ENCODE assay signal across 8 cellular contexts in the genomic region with DNA sequence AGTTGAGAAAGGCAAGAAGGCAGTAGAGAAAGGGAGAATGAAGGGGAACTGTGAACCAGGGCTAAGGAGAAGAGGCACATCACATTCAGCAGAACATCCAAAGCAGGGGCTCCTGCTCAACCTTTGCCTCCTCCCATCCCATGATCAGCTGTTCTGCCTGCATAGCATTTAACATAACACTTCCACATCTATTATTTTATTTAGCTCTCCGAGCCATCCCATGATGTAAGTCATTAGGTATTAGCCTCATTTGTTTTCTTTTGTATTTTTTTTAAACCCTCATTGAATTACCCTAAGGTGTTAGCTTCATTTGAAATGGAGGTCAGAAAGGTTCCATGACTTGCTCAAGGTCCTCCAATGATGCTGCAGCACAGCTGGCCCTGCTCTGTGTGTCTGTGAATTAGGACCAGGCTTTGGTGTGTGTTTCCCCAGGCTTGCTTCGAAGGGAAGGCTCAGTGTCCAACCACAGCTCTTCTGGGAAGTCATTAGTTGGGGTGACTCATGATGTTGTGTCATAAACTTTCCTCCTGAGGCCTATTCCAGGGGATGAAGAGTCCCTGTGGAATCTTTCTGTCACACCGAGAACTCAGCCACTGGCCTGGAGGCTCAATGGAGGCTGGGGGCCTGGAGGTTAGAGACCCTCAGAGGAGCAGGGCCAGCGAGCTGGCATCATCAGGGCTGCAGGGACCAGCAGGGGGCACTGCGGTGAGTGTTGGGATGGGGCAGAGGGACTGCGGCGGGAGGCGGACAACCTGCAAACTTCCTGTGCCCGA. TPM values are rescaled to one million over a fixed set of nuclear protein-coding genes. Genes with fewer than 3 reads are reported as not detected.
DNase-seq lines count a peak whose midpoint lies in the region; ATAC-seq, FAIRE-seq and TF ChIP-seq lines count a peak whose summit lies in the region.

No MANE protein-coding gene starts in this region.

- no peaks in the 10 kb centered on the region for H3K36me3 ChIP-seq in keratinocyte (ENCODE audit: control insufficient read depth in 2 of 2, extremely low read depth in 1 of 2, insufficient read depth in 2 of 2, low read length in 2 of 2)

- no peak overlapping the region for H3K27ac ChIP-seq in H9 (ENCODE audit: insufficient read length, low read depth, low read length)
- H3K27ac ChIP-seq in keratinocyte (ENCODE audit: control insufficient read depth, insufficient read depth, low read length), result peak overlapping the region; percentile 27

- H3K4me3 ChIP-seq in AG09309 (ENCODE audit: control insufficient read depth, low read depth, low read length) (no peak overlapping the region), keratinocyte (ENCODE audit: control insufficient read depth in 2 of 3, extremely low read depth in 1 of 3, insufficient read depth in 2 of 3, low read depth in 1 of 3, low read length in 3 of 3) (no peak overlapping the region)

- no peak overlapping the region for H4K5ac ChIP-seq in H9 (ENCODE audit: insufficient read length, low read depth, low read length)

- no peaks in the 10 kb centered on the region for H3K23me2 ChIP-seq in H9 (ENCODE audit: insufficient read length, low read depth, low read length, poor library complexity, severe bottlenecking)

- no peak overlapping the region for H2BK20ac ChIP-seq in H9 (ENCODE audit: low read depth, low read length, poor library complexity, severe bottlenecking)

- no peak overlapping the region for H2AFZ ChIP-seq in H9 (ENCODE audit: low read length)
- H2AFZ ChIP-seq in keratinocyte (ENCODE audit: control insufficient read depth, low read length), result peak overlapping the region; percentile 26

- no peak overlapping the region for H3K4me3 Mint-ChIP-seq in H9
- peak overlapping the region in 1 of 2 donors; percentile 11 for H3K4me3 Mint-ChIP-seq in activated T-cell treated with anti-CD3 and anti-CD28 coated beads, Interleukin-2, amount 50 U/mL, for 72 hours

- H2BK12ac ChIP-seq in H9 (ENCODE audit: insufficient read length, low read depth, low read length), result no peak overlapping the region

- peak; percentile 40 to 52 for ATAC-seq in activated T-cell treated with anti-CD3 and anti-CD28 coated beads, Interleukin-2, amount 50 U/mL, for 72 hours (replicated peaks in 1 of 2)
- no peak for ATAC-seq in HG03045 (IDR thresholded peaks at IDR 0.05; ENCODE audit: unreplicated experiment)
- no peak for ATAC-seq in HG03097 (IDR thresholded peaks at IDR 0.05; ENCODE audit: low FRiP score, unreplicated experiment)
- ATAC-seq in GM19452 (IDR thresholded peaks at IDR 0.05; ENCODE audit: unreplicated experiment), result no peak

- H2BK5ac ChIP-seq in H9 (ENCODE audit: insufficient read length, low read length), result no peak overlapping the region

- H2BK120ac ChIP-seq in H9 (ENCODE audit: low read depth, low read length, poor library complexity, severe bottlenecking), result no peak overlapping the region

- H3K27me3 Mint-ChIP-seq in H9 (ENCODE audit: low read depth), result peaks cover 14% of the 10 kb centered on the region
- H3K27me3 Mint-ChIP-seq in activated T-cell treated with anti-CD3 and anti-CD28 coated beads, Interleukin-2, amount 50 U/mL, for 72 hours (ENCODE audit: low read depth), result peaks cover 26% of the 10 kb centered on the region

- H3K9ac ChIP-seq in H9 (ENCODE audit: extremely low read depth, insufficient read length, low read length) (no peak overlapping the region), keratinocyte (ENCODE audit: control insufficient read depth, extremely low read depth, insufficient read depth, low read length) (no peak overlapping the region)

- H3K79me2 ChIP-seq in H9 (ENCODE audit: insufficient read depth, low read length) (no peaks in the 10 kb centered on the region), keratinocyte (ENCODE audit: control insufficient read depth, insufficient read depth, low read length) (no peaks in the 10 kb centered on the region)

- H3K18ac ChIP-seq in H9 (ENCODE audit: insufficient read length, low read depth, low read length), result no peak overlapping the region

- H3T11ph ChIP-seq in H9 (ENCODE audit: low read length), result no peak overlapping the region

- H2AK5ac ChIP-seq in H9 (ENCODE audit: insufficient read length, low read length), result no peak overlapping the region

- no peaks in the 10 kb centered on the region for H3K79me1 ChIP-seq in H9 (ENCODE audit: insufficient read depth, low read depth, low read length, poor library complexity, severe bottlenecking)

- H3K36me3 Mint-ChIP-seq in H9 (ENCODE audit: insufficient read depth in 1 of 3, low read depth in 3 of 3), result no peaks in the 10 kb centered on the region
- no peaks in the 10 kb centered on the region for H3K36me3 Mint-ChIP-seq in activated T-cell treated with anti-CD3 and anti-CD28 coated beads, Interleukin-2, amount 50 U/mL, for 72 hours (ENCODE audit: insufficient read depth in 2 of 2)

- peaks cover 2 to 9% of the 10 kb centered on the region in 2 experiments for H3K4me1 Mint-ChIP-seq in H9
- H3K4me1 Mint-ChIP-seq in activated T-cell treated with anti-CD3 and anti-CD28 coated beads, Interleukin-2, amount 50 U/mL, for 72 hours (ENCODE audit: low read depth), result peaks cover 28% of the 10 kb centered on the region

- H3K4ac ChIP-seq in H9 (ENCODE audit: low read depth, low read length), result no peak overlapping the region

- H3K27me3 ChIP-seq in H9 (ENCODE audit: insufficient read depth, low read length), result no peaks in the 10 kb centered on the region
- no peaks in the 10 kb centered on the region for H3K27me3 ChIP-seq in keratinocyte (ENCODE audit: control insufficient read depth, extremely low read depth, insufficient read depth, low read length)

- no peaks in the 10 kb centered on the region for H4K20me1 ChIP-seq in H9 (ENCODE audit: control insufficient read depth, insufficient read depth, insufficient read length)
- no peaks in the 10 kb centered on the region for H4K20me1 ChIP-seq in keratinocyte (ENCODE audit: control insufficient read depth, extremely low read depth, insufficient read depth, low read length)

- H2BK15ac ChIP-seq in H9 (ENCODE audit: low read depth, low read length), result no peak overlapping the region

- H3K14ac ChIP-seq in H9 (ENCODE audit: insufficient read depth, low read length), result no peak overlapping the region

- DNase-seq in AG09309 (ENCODE audit: low read depth) (peak; percentile 89), H9 (peak; percentile 73), keratinocyte (ENCODE audit: low read depth, low spot score) (peak; percentile 89), NCI-H2029 treated with DMSO at 0.1 percent for 48 hours (lab: John Stamatoyannopoulos, UW) (no peak)
- DNase-seq in activated T-cell treated with anti-CD3 and anti-CD28 coated beads, Interleukin-2, amount 50 U/mL, for 72 hours, result no peak

- H3K9me3 ChIP-seq in H9 (ENCODE audit: control insufficient read depth, low read depth, low read length) (no peaks in the 10 kb centered on the region), keratinocyte (ENCODE audit: control insufficient read depth, low read depth, low read length) (no peaks in the 10 kb centered on the region)

- H3K4me2 ChIP-seq in H9 (ENCODE audit: insufficient read depth, insufficient read length, low read length) (no peak overlapping the region), keratinocyte (ENCODE audit: control insufficient read depth, extremely low read depth, insufficient read depth, low read depth, low read length) (peak overlapping the region; percentile 57)

- H3K27ac Mint-ChIP-seq in H9, result no peak overlapping the region
- H3K27ac Mint-ChIP-seq in activated T-cell treated with anti-CD3 and anti-CD28 coated beads, Interleukin-2, amount 50 U/mL, for 72 hours, result peak overlapping the region; percentile 41

- H3K4me1 ChIP-seq in H9 (ENCODE audit: insufficient read depth, low read length) (0 out of 2 replicates have a peak, but pooled peaks cover 3% of the 10 kb centered on the region), keratinocyte (ENCODE audit: control insufficient read depth, extremely low read depth, insufficient read depth, low read length) (peaks cover 22% of the 10 kb centered on the region)

- no peak overlapping the region for H4K8ac ChIP-seq in H9 (replicated peaks; ENCODE audit: insufficient read length, low read depth, low read length)

- no peaks in the 10 kb centered on the region; a peak in 1 of 5 replicates for H3K9me3 Mint-ChIP-seq in H9
- no peaks in the 10 kb centered on the region for H3K9me3 Mint-ChIP-seq in activated T-cell treated with anti-CD3 and anti-CD28 coated beads, Interleukin-2, amount 50 U/mL, for 72 hours

- H3K9me1 ChIP-seq in keratinocyte (ENCODE audit: control insufficient read depth, extremely low read depth, insufficient read depth, low read length), result peaks cover 2% of the 10 kb centered on the region

- FAIRE-seq in keratinocyte (lab: Jason Lieb, UNC), result peak; percentile 93

- H4K91ac ChIP-seq in H9 (ENCODE audit: insufficient read length, low read depth, low read length), result no peak overlapping the region

- no peak overlapping the region for H3K23ac ChIP-seq in H9 (ENCODE audit: insufficient read length, low read depth, low read length)

- H3K56ac ChIP-seq in H9 (ENCODE audit: insufficient read length, low read depth, low read length), result no peak overlapping the region

- no CpG with 5 or more reads among the region's 9 CpGs for WGBS in H9 (ENCODE audit: extremely low coverage, insufficient read length, low lambda C conversion rate)

- TF ChIP-seq CTCF in AG09309 (IDR thresholded peaks at IDR 0.05; ENCODE audit: control insufficient read depth, insufficient read depth, low read depth, low read length, missing control alignments) (peak; percentile 11), H9 (conservative IDR thresholded peaks at IDR 0.05) (peak; percentile 75), keratinocyte (optimal IDR thresholded peaks at IDR 0.05 in 1 of 3, IDR thresholded peaks at IDR 0.05 in 1 of 3, conservative IDR thresholded peaks at IDR 0.05 in 1 of 3; ENCODE audit: extremely low read depth in 1 of 3, insufficient read depth in 2 of 3, low read length in 3 of 3) (peak in 1 of 3 experiments; percentile 6)

- dilution Hi-C loops in keratinocyte (cut with MboI; ENCODE audit: extremely low pct_ligation_motif_present, low sequenced_read_pairs), result no loop called here

RNA-seq across cellular contexts. Expression of a gene that starts 16.5 kb away (rescaled TPM):
- not detected in 2 replicates for total RNA-seq in H9 (2021)
- total RNA-seq in activated T-cell treated with anti-CD3 and anti-CD28 coated beads, Interleukin-2, amount 50 U/mL, for 72 hours, result under 1 TPM in 1 of 2 donors, not detected in 1; 0.02 TPM
- not detected in 3 replicates for polyA plus RNA-seq in keratinocyte
- not detected for polyA plus RNA-seq in keratinocyte (2011; ENCODE audit: low read depth)
- not detected in 2 replicates for polyA plus RNA-seq in keratinocyte (2011; cell fraction: cytosol; rRNA removed)
- 0.01 and 0.03 TPM in 2 replicates for polyA plus RNA-seq in keratinocyte (2011; cell fraction: nucleus; rRNA removed)
- polyA plus RNA-seq in keratinocyte (2012; ENCODE audit: low replicate concordance), result 0.01 TPM in 1 of 2 replicates, not detected in the other
- not detected in 3 replicates for polyA minus RNA-seq in keratinocyte
- polyA minus RNA-seq in keratinocyte (2011; cell fraction: cytosol; rRNA and poly(A)+ RNA removed), result not detected
- 0.08 TPM in 1 of 2 replicates, not detected in the other for polyA minus RNA-seq in keratinocyte (2011; cell fraction: nucleus; rRNA and poly(A)+ RNA removed)

RNA-seq across cellular contexts. Expression of a gene that starts 34.1 kb away (rescaled TPM):
- total RNA-seq in H9 (2021), result 115 and 117 TPM in 2 replicates
- total RNA-seq in activated T-cell treated with anti-CD3 and anti-CD28 coated beads, Interleukin-2, amount 50 U/mL, for 72 hours, result 100 to 1,000 TPM; 274 to 290 TPM
- 201 to 324 TPM (median 203 TPM) in 3 replicates for polyA plus RNA-seq in keratinocyte
- polyA plus RNA-seq in keratinocyte (2011; ENCODE audit: low read depth), result 92.1 TPM
- 200 and 321 TPM in 2 replicates for polyA plus RNA-seq in keratinocyte (2011; cell fraction: cytosol; rRNA removed)
- polyA plus RNA-seq in keratinocyte (2011; cell fraction: nucleus; rRNA removed), result 110 and 188 TPM in 2 replicates
- polyA plus RNA-seq in keratinocyte (2012; ENCODE audit: low replicate concordance), result 181 and 204 TPM in 2 replicates
- 24.9 to 201 TPM (median 79.6 TPM) in 3 replicates for polyA minus RNA-seq in keratinocyte
- polyA minus RNA-seq in keratinocyte (2011; cell fraction: cytosol; rRNA and poly(A)+ RNA removed), result 138 TPM
- 30.4 and 56.4 TPM in 2 replicates for polyA minus RNA-seq in keratinocyte (2011; cell fraction: nucleus; rRNA and poly(A)+ RNA removed)

Comparison
In these comparisons a context has a peak if more than half of its experiments do, and no peak if none do; other contexts are left out.
1. DNase-seq: peak in AG09309 (single experiment), H9 (single experiment) and keratinocyte (single experiment); none in activated T-cell treated with anti-CD3 and anti-CD28 coated beads, Interleukin-2, amount 50 U/mL, for 72 hours (0 of 2) and NCI-H2029 treated with DMSO at 0.1 percent for 48 hours (single experiment).
2. ATAC-seq: peak in activated T-cell treated with anti-CD3 and anti-CD28 coated beads, Interleukin-2, amount 50 U/mL, for 72 hours (2 of 2); none in HG03045 (single experiment), HG03097 (single experiment) and GM19452 (single experiment).